23 cellular contexts compared by ENCODE assay signal in the genomic region with DNA sequence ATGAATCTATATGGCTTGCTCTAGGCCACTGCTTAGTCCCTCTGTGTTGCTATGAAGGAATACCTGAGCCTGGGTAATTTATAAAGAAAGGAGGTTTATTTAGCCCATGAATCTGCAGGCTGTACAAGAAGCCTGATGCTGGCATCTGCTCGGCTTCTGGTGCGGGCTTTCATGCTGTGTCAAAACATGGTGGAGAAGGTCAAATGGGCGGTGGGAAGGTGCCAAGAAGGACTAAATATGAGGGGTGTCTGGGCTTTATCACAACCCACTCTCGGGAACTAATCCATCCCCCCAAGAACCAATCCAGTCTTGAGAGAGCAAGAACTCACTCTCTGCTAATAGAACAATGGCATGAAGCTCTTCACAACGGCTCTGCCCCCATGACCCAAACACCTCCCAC.
DNase-seq lines count a peak whose midpoint lies in the region; ATAC-seq and TF ChIP-seq lines count a peak whose summit lies in the region.
"Had no signal": no experiment of that assay in that cellular context is flagged by ENCODE, and none has a peak within 500 bp of the region (broad histone marks: within the 10 kb centered on the region; RNA-seq: fewer than 3 reads in every experiment).

No MANE protein-coding gene starts in this region.

- no peaks in the 10 kb centered on the region for H3K27me3 ChIP-seq in neural progenitor cell
- H3K27me3 ChIP-seq: BE2C, BLaER1 had no signal

- peaks cover 1% of the 10 kb centered on the region for H3K36me3 Mint-ChIP-seq in neural progenitor cell
- H3K36me3 Mint-ChIP-seq: CD14-positive monocyte; CD4-positive, alpha-beta memory T cell; CD4-positive, CD25-positive, alpha-beta regulatory T cell; CD8-positive, alpha-beta memory T cell had no signal

- no peak overlapping the region for H3K4me2 ChIP-seq in neural progenitor cell
- H3K4me2 ChIP-seq: BLaER1 had no signal

- no peak overlapping the region for H3K27ac ChIP-seq in neural progenitor cell
- H3K27ac ChIP-seq: BLaER1 had no signal

- no peaks in the 10 kb centered on the region for H4K20me1 ChIP-seq in neural progenitor cell (ENCODE audit: low read depth)
- H4K20me1 ChIP-seq: BLaER1 had no signal

- H3K9ac ChIP-seq in neural progenitor cell, result no peak overlapping the region
- H3K9ac ChIP-seq: BLaER1 had no signal

- no peaks in the 10 kb centered on the region for H3K79me2 ChIP-seq in neural progenitor cell (ENCODE audit: low read depth)

- peaks cover 5% of the 10 kb centered on the region for H3K9me3 Mint-ChIP-seq in neural progenitor cell
- H3K9me3 Mint-ChIP-seq: CD4-positive, alpha-beta memory T cell; CD8-positive, alpha-beta memory T cell had no signal

- no peaks in the 10 kb centered on the region for H3K9me3 ChIP-seq in neural progenitor cell (ENCODE audit: low read depth)
- H3K9me3 ChIP-seq: BE2C, BLaER1 had no signal

- no peaks in the 10 kb centered on the region for H3K4me1 ChIP-seq in neural progenitor cell
- H3K4me1 ChIP-seq: BLaER1 had no signal

- peaks cover 36% of the 10 kb centered on the region for H3K4me1 Mint-ChIP-seq in neural progenitor cell
- H3K4me1 Mint-ChIP-seq: CD14-positive monocyte; CD4-positive, CD25-positive, alpha-beta regulatory T cell had no signal

- H3K27ac Mint-ChIP-seq in neural progenitor cell, result no peak overlapping the region
- H3K27ac Mint-ChIP-seq: CD14-positive monocyte; CD4-positive, alpha-beta memory T cell; CD4-positive, CD25-positive, alpha-beta regulatory T cell; CD8-positive, alpha-beta memory T cell had no signal

- peaks cover 10% of the 10 kb centered on the region for H3K27me3 Mint-ChIP-seq in neural progenitor cell (ENCODE audit: insufficient read depth, low read depth)
- H3K27me3 Mint-ChIP-seq: CD4-positive, alpha-beta memory T cell; CD4-positive, CD25-positive, alpha-beta regulatory T cell; CD8-positive, alpha-beta memory T cell had no signal

- no peak for TF ChIP-seq CTCF in neural progenitor cell (IDR thresholded peaks at IDR 0.05)

- H3K4me3 Mint-ChIP-seq in neural progenitor cell, result no peak overlapping the region
- H3K4me3 Mint-ChIP-seq: CD14-positive monocyte; CD4-positive, alpha-beta memory T cell; CD4-positive, CD25-positive, alpha-beta regulatory T cell; CD8-positive, alpha-beta memory T cell had no signal

- peak; percentile 46 for DNase-seq in activated effector memory CD4-positive, alpha-beta T cell treated with anti-CD3 and anti-CD28 coated beads, Interleukin-2, amount 50 U/mL, for 16 hours
- DNase-seq in activated effector memory CD4-positive, alpha-beta T cell treated with Interleukin-2 at 50 U/mL for 16 hours, result no peak
- peak; percentile 86 for DNase-seq in mesenteric fat pad (ENCODE audit: low spot score)
- no peak for DNase-seq in neural progenitor cell (ENCODE audit: low spot score)
- DNase-seq: 8988T; ACHN; BE2C; C1 segment of cervical spinal cord; CD4-positive, alpha-beta memory T cell; CD4-positive, CD25-positive, alpha-beta regulatory T cell; CD8-positive, alpha-beta memory T cell; COR-L47; DMS 273 treated with DMSO at 0.1 percent for 48 hours; DMS153; DMS53; DMS79; DND-41; EL; GDM1 had no signal

- H2AFZ ChIP-seq in neural progenitor cell (replicated peaks), result no peak overlapping the region

- H3K36me3 ChIP-seq in neural progenitor cell, result no peaks in the 10 kb centered on the region
- H3K36me3 ChIP-seq: BE2C, BLaER1 had no signal

- no peaks in the 10 kb centered on the region for H3F3A ChIP-seq in neural progenitor cell (ENCODE audit: low read depth)

- ATAC-seq in GM18858 (IDR thresholded peaks at IDR 0.05; ENCODE audit: unreplicated experiment), result no peak
- ATAC-seq: GM12878 had no signal

- H3K4me3 ChIP-seq in neural progenitor cell, result no peak overlapping the region
- H3K4me3 ChIP-seq: BLaER1, GM12878 had no signal

Comparison
In these comparisons a context has a peak if more than half of its experiments do, and no peak if none do; other contexts are left out.
1. DNase-seq: peak in activated effector memory CD4-positive, alpha-beta T cell treated with anti-CD3 and anti-CD28 coated beads, Interleukin-2, amount 50 U/mL, for 16 hours (single experiment) and mesenteric fat pad (single experiment); none in activated effector memory CD4-positive, alpha-beta T cell treated with Interleukin-2 at 50 U/mL for 16 hours (single experiment) and neural progenitor cell (single experiment).